Comparison of ENCODE assay signal across 12 cellular contexts in genomic region chr20:47950103-47950502, GRCh38.
A peak's percentile ranks its signal among the peaks of the same experiment; 100 is the strongest.
DNase-seq lines count a peak whose midpoint lies in the region; ATAC-seq, FAIRE-seq and TF ChIP-seq lines count a peak whose summit lies in the region.
"Had no signal": no experiment of that assay in that cellular context is flagged by ENCODE, and none has a peak within 500 bp of the region (broad histone marks: within the 10 kb centered on the region; RNA-seq: fewer than 3 reads in every experiment).

No MANE protein-coding gene starts in this region.

- H3K9me3 ChIP-seq in left ventricle myocardium inferior (replicated peaks) (no peaks in the 10 kb centered on the region), right atrium auricular region (no peaks in the 10 kb centered on the region)

- DNase-seq in left ventricle myocardium inferior (no peak), right atrium auricular region (ENCODE audit: low spot score) (no peak), RCC 7860 (ENCODE audit: low spot score) (peak; percentile 45), fibroblast of villous mesenchyme (ENCODE audit: low read depth) (peak; percentile 45), urothelium cell line (ENCODE audit: low spot score) (peak; percentile 84), GM10266 (ENCODE audit: extremely low spot score) (no peak), iPS-NIHi11 (ENCODE audit: low spot score) (no peak)
- DNase-seq in stimulated activated naive CD8-positive, alpha-beta T cell treated with anti-CD3 and anti-CD28 coated beads, Interleukin-15, Interleukin-2, amounts not matched to agents 100 U/mL and 50 U/mL, for 24 hours = no peak
- DNase-seq: activated effector memory CD4-positive, alpha-beta T cell treated with Interleukin-2 at 50 U/mL for 16 hours; HFFc6; NCI-H510A had no signal

- TF ChIP-seq CTCF in left ventricle myocardium inferior (IDR thresholded peaks at IDR 0.05; ENCODE audit: borderline replicate concordance) = no peak
- no peak for TF ChIP-seq CTCF in right atrium auricular region (IDR thresholded peaks at IDR 0.05)
- TF ChIP-seq CTCF in fibroblast of villous mesenchyme (IDR thresholded peaks at IDR 0.05; ENCODE audit: insufficient read depth, low read depth, low read length) = no peak
- no peak for TF ChIP-seq CTCF in GM10266 (IDR thresholded peaks at IDR 0.05; ENCODE audit: control insufficient read depth, insufficient read depth, low read depth, missing control alignments)

- FAIRE-seq in RCC 7860 (lab: Jason Lieb, UNC) (no peak), urothelium cell line (lab: Jason Lieb, UNC) (no peak)

- no peak overlapping the region for H3K4me3 ChIP-seq in left ventricle myocardium inferior
- H3K4me3 ChIP-seq in right atrium auricular region = no peak overlapping the region
- no peak overlapping the region for H3K4me3 ChIP-seq in fibroblast of villous mesenchyme (ENCODE audit: low read depth, low read length)
- H3K4me3 ChIP-seq: lung had no signal

- no peaks in the 10 kb centered on the region for H3K36me3 ChIP-seq in left ventricle myocardium inferior
- H3K36me3 ChIP-seq in right atrium auricular region = no peaks in the 10 kb centered on the region

- intact Hi-C loops in left ventricle myocardium inferior (cut with micrococcal nuclease) = no loop called here

- H3K27me3 ChIP-seq in left ventricle myocardium inferior (ENCODE audit: low read depth) (peaks cover 39% of the 10 kb centered on the region), right atrium auricular region (no peaks in the 10 kb centered on the region)

- H3K4me1 ChIP-seq in left ventricle myocardium inferior (peaks cover 5% of the 10 kb centered on the region), right atrium auricular region (no peaks in the 10 kb centered on the region)

- H3K27ac ChIP-seq in left ventricle myocardium inferior (replicated peaks) (peak overlapping the region; percentile 33), right atrium auricular region (no peak overlapping the region)

- no peak for ATAC-seq in stimulated activated naive CD8-positive, alpha-beta T cell treated with anti-CD3 and anti-CD28 coated beads, Interleukin-15, Interleukin-2, amounts not matched to agents 100 U/mL and 50 U/mL, for 24 hours

Comparison
In these comparisons a context has a peak if more than half of its experiments do, and no peak if none do; other contexts are left out.
1. DNase-seq: peak in RCC 7860 (single experiment), fibroblast of villous mesenchyme (single experiment) and urothelium cell line (single experiment); none in left ventricle myocardium inferior (single experiment), right atrium auricular region (single experiment), GM10266 (single experiment), stimulated activated naive CD8-positive, alpha-beta T cell treated with anti-CD3 and anti-CD28 coated beads, Interleukin-15, Interleukin-2, amounts not matched to agents 100 U/mL and 50 U/mL, for 24 hours (single experiment) and iPS-NIHi11 (single experiment).